24 cellular contexts compared by ENCODE assay signal in genomic region chr5:143376195-143376772, GRCh38. TPM values are rescaled to one million over a fixed set of nuclear protein-coding genes. Genes with fewer than 3 reads are reported as not detected.
DNase-seq lines count a peak whose midpoint lies in the region; ATAC-seq, FAIRE-seq and TF ChIP-seq lines count a peak whose summit lies in the region.
"Had no signal": no experiment of that assay in that cellular context is flagged by ENCODE, and none has a peak within 500 bp of the region (broad histone marks: within the 10 kb centered on the region; RNA-seq: fewer than 3 reads in every experiment).

No MANE protein-coding gene starts in this region.

- no peak for DNase-seq in GM12892 (ENCODE audit: insufficient read length)
- no peak for DNase-seq in SJSA1 (ENCODE audit: low read depth in 1 of 2, low spot score in 2 of 2)
- no peak for DNase-seq in mesenchymal stem cell
- DNase-seq in brain microvascular endothelial cell: no peak
- no peak for DNase-seq in kidney tubule cell (ENCODE audit: low spot score)
- DNase-seq: activated CD4-positive, alpha-beta T cell treated with anti-CD3 and anti-CD28 coated beads, Interleukin-2, amount 50 U/mL, for 1 hour; activated naive CD8-positive, alpha-beta T cell treated with anti-CD3 and anti-CD28 coated beads, Interleukin-2, amount 10 ng/mL, durations not matched to agents 7 days and 5 days; activated T-cell treated with anti-CD3 and anti-CD28 coated beads for 4 hours; COR-L47; GOT3; Kasumi-1; kidney; NCI-H1417 treated with DMSO at 0.1 percent for 48 hours; NCI-H2171; NCI-H774; nucleus accumbens; Peyer's patch; stimulated activated CD4-positive, alpha-beta T cell treated with anti-CD3 and anti-CD28 coated beads, Interleukin-1b, Interleukin-23, amount 100 ng/mL, for 48 hours had no signal

- no peak overlapping the region for H2BK15ac ChIP-seq in mesenchymal stem cell (ENCODE audit: low read depth, poor library complexity, severe bottlenecking)

- H3K9me3 ChIP-seq in SJSA1 (replicated peaks) (no peaks in the 10 kb centered on the region), mesenchymal stem cell (ENCODE audit: control insufficient read depth, low read length) (no peaks in the 10 kb centered on the region)
- H3K9me3 ChIP-seq: Peyer's patch had no signal

- H2AK5ac ChIP-seq in mesenchymal stem cell (ENCODE audit: low read length, severe bottlenecking): peak overlapping the region; percentile 40

- H3K4me1 ChIP-seq in ACC112 (ENCODE audit: control insufficient read depth, insufficient read depth, low read length, unreplicated experiment) (peaks cover 18% of the 10 kb centered on the region), SJSA1 (replicated peaks) (peaks cover 23% of the 10 kb centered on the region), mesenchymal stem cell (ENCODE audit: control insufficient read depth, insufficient read depth, low read depth, low read length) (peaks cover 3% of the 10 kb centered on the region)

- TF ChIP-seq CTCF in brain microvascular endothelial cell (IDR thresholded peaks at IDR 0.05; ENCODE audit: low read depth, low read length, missing control alignments): no peak

- peaks cover 88% of the 10 kb centered on the region for H3K79me2 ChIP-seq in ACC112 (ENCODE audit: control insufficient read depth, insufficient read depth, low read length, unreplicated experiment)

- H3K4me2 ChIP-seq in mesenchymal stem cell (ENCODE audit: low read length, poor library complexity, severe bottlenecking): no peak overlapping the region
- H3K4me2 ChIP-seq: hepatocyte had no signal

- H3K36me3 ChIP-seq in ACC112 (ENCODE audit: insufficient read depth, low read length) (no peaks in the 10 kb centered on the region), SJSA1 (peaks cover 8% of the 10 kb centered on the region), mesenchymal stem cell (ENCODE audit: control insufficient read depth in 1 of 2, insufficient read depth in 2 of 2, low read depth in 1 of 2, low read length in 2 of 2) (peaks cover 0 to 11% of the 10 kb centered on the region in 2 experiments), brain microvascular endothelial cell (replicated peaks) (no peaks in the 10 kb centered on the region)
- H3K36me3 ChIP-seq: Peyer's patch had no signal

- H4K8ac ChIP-seq in mesenchymal stem cell (ENCODE audit: low read length): no peak overlapping the region

- FAIRE-seq in GM12892 (lab: Jason Lieb, UNC): no peak
- FAIRE-seq: bronchial epithelial cell, kidney had no signal

- H4K91ac ChIP-seq in mesenchymal stem cell (ENCODE audit: low read length): no peak overlapping the region

- no peak overlapping the region for H2BK120ac ChIP-seq in mesenchymal stem cell (ENCODE audit: low read depth, low read length)

- H3K4me3 ChIP-seq in ACC112 (ENCODE audit: low read depth, low read length) (no peak overlapping the region), SJSA1 (no peak overlapping the region), mesenchymal stem cell (ENCODE audit: insufficient read depth in 1 of 2, low read depth in 1 of 2, low read length in 2 of 2) (no peak overlapping the region), brain microvascular endothelial cell (ENCODE audit: low read depth, low read length) (no peak overlapping the region)
- H3K4me3 ChIP-seq: hepatocyte, Peyer's patch had no signal

- no peak overlapping the region for H3K18ac ChIP-seq in mesenchymal stem cell (ENCODE audit: low read depth in 1 of 2, low read length in 2 of 2)

- H3K27ac ChIP-seq in ACC112 (ENCODE audit: low read depth, low read length) (peak overlapping the region; percentile 52), SJSA1 (peak overlapping the region; percentile 75), mesenchymal stem cell (ENCODE audit: low read length, poor library complexity, severe bottlenecking) (peak overlapping the region; percentile 76), brain microvascular endothelial cell (no peak overlapping the region)
- H3K27ac ChIP-seq: hepatocyte had no signal

- H3K4ac ChIP-seq in mesenchymal stem cell (ENCODE audit: low read depth in 1 of 2, low read length in 2 of 2): no peak overlapping the region

- H3K79me1 ChIP-seq in mesenchymal stem cell (replicated peaks; ENCODE audit: low read length, poor library complexity, severe bottlenecking): peaks cover 11% of the 10 kb centered on the region

- TF ChIP-seq POLR2A in GM12892 (IDR thresholded peaks at IDR 0.05; ENCODE audit: low read depth, low read length): 0 out of 2 replicates have a peak, but pooled peaks have one; percentile 22

- no peak overlapping the region for H2BK12ac ChIP-seq in mesenchymal stem cell (ENCODE audit: low read length in 2 of 2)

- ATAC-seq in HG02852 (IDR thresholded peaks at IDR 0.05; ENCODE audit: unreplicated experiment): no peak
- ATAC-seq in HG02938 (IDR thresholded peaks at IDR 0.05; ENCODE audit: unreplicated experiment): no peak
- ATAC-seq: sciatic nerve had no signal

- no peak overlapping the region for H2BK5ac ChIP-seq in mesenchymal stem cell (ENCODE audit: low read depth, low read length, poor library complexity, severe bottlenecking)

- H3K23ac ChIP-seq in mesenchymal stem cell (ENCODE audit: low read length in 2 of 2): no peak overlapping the region

- H3K9ac ChIP-seq in mesenchymal stem cell (ENCODE audit: low read length): no peak overlapping the region

- no peak overlapping the region for H3K14ac ChIP-seq in mesenchymal stem cell (ENCODE audit: low read length in 2 of 2)

- 100% methylated on average over 2 of the region's 2 CpGs for WGBS in mesenchymal stem cell

- H3K27me3 ChIP-seq in ACC112 (ENCODE audit: insufficient read depth, low read length): no peaks in the 10 kb centered on the region
- no peaks in the 10 kb centered on the region for H3K27me3 ChIP-seq in SJSA1 (replicated peaks)
- no peaks in the 10 kb centered on the region for H3K27me3 ChIP-seq in mesenchymal stem cell (ENCODE audit: control insufficient read depth in 1 of 2, insufficient read depth in 1 of 2, low read length in 2 of 2)
- H3K27me3 ChIP-seq in brain microvascular endothelial cell (replicated peaks): no peaks in the 10 kb centered on the region
- H3K27me3 ChIP-seq: hepatocyte, Peyer's patch had no signal

- in situ Hi-C loops in brain microvascular endothelial cell (cut with HindIII; ENCODE audit: low pct_ligation_motif_present, low sequenced_read_pairs): no loop called here

- H2AFZ ChIP-seq in ACC112 (ENCODE audit: low read length, unreplicated experiment): no peak overlapping the region
- no peak overlapping the region for H2AFZ ChIP-seq in mesenchymal stem cell (ENCODE audit: low read depth, low read length)
- H2AFZ ChIP-seq: hepatocyte had no signal

RNA-seq across cellular contexts. Expression of gene NR3C1, which starts 27.2 kb away (rescaled TPM):
- polyA plus RNA-seq in GM12892 (2012; ENCODE audit: missing spikeins): 104 TPM
- 76.3 and 86.5 TPM in 2 replicates for total RNA-seq in SJSA1 (2014; rRNA removed; shearing (Covaris generic))
- 24.7 TPM for polyA plus RNA-seq in mesenchymal stem cell (2013, experiment 1 of 2)
- polyA plus RNA-seq in mesenchymal stem cell (2013, experiment 2 of 2): 24.3 TPM
